ENCODE assay signal across 1 cellular context in genomic region chr2:119702918-119703401, GRCh38.
TF ChIP-seq lines count a peak whose summit lies in the region.

No MANE protein-coding gene starts in this region.

TF ChIP-seq in H1, 55 proteins besides CTCF, POLR2A, EP300 and RAD21 (continued from another document):
- TF ChIP-seq BACH1 (IDR thresholded peaks at IDR 0.05; ENCODE audit: low read length), result 0 out of 2 replicates have a peak, but pooled peaks have one; percentile 9
- TF ChIP-seq EGR1 (IDR thresholded peaks at IDR 0.05; ENCODE audit: borderline replicate concordance, low read depth, low read length), result peak; percentile 26; the same call in 1 of the 2 replicates
- TF ChIP-seq RFX5 (IDR thresholded peaks at IDR 0.05; ENCODE audit: borderline replicate concordance, low read depth, low read length), result no peak
- no peak for TF ChIP-seq EZH2 (IDR thresholded peaks at IDR 0.05; ENCODE audit: low read depth, low read length, severe bottlenecking)
- TF ChIP-seq RXRA (IDR thresholded peaks at IDR 0.05; ENCODE audit: insufficient read depth, low read depth, low read length), result no peak
- TF ChIP-seq YY1 (IDR thresholded peaks at IDR 0.05; ENCODE audit: low read depth, low read length), result peak; percentile 72; the same call in 1 of the 2 replicates
- peak; percentile 17; the same call in 1 of the 2 replicates for TF ChIP-seq CREB1 (IDR thresholded peaks at IDR 0.05)
- TF ChIP-seq SP1 (IDR thresholded peaks at IDR 0.05; ENCODE audit: low read depth, low read length), result no peak
- 0 out of 2 replicates have a peak, but pooled peaks have one; percentile 3 for TF ChIP-seq JUN (IDR thresholded peaks at IDR 0.05; ENCODE audit: low read depth, low read length)
- TF ChIP-seq MAX (IDR thresholded peaks at IDR 0.05), result peak; percentile 52
- no peak for TF ChIP-seq SIRT6 (IDR thresholded peaks at IDR 0.05; ENCODE audit: low read length)
- TF ChIP-seq ASH2L (IDR thresholded peaks at IDR 0.05; ENCODE audit: low read length), result no peak
- no peak for TF ChIP-seq SIN3A (conservative IDR thresholded peaks at IDR 0.05 in 1 of 2, IDR thresholded peaks at IDR 0.05 in 1 of 2; ENCODE audit: low read depth in 1 of 2, low read length in 2 of 2)
- peak; percentile 67 for TF ChIP-seq TAF7 (optimal IDR thresholded peaks at IDR 0.05; ENCODE audit: borderline replicate concordance, low read depth, low read length)
